Comparison of ENCODE assay signal across 1 cellular context in the genomic region with DNA sequence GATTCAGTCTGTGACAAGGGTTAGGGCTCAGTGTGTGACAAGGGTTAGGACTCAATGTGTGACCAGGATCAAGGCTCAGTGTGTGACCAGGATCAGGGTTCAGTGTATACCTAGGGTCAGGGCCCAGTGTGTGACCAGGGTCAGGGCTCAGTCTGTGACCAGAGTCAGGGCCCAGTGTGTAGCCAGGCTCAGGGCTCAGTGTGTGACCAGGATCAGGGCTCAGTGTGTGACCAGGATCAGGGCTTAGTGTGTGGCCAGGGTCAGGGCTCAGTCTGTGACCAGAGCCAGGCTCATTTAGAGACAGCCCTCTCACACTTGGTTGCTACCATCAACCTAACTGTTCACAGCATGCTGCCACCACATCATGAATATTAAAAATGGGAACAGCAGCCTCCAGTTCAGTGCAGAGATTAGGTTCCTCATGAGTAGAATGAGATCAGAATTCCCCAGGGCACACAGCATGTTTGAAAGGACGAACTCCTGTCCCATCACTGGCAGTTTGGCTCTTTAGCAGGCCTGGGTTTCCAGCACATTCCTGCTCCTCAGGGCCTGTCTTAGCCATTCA.
TF ChIP-seq lines count a peak whose summit lies in the region.

No MANE protein-coding gene starts in this region.

TF ChIP-seq in H1, 55 proteins besides CTCF, POLR2A, EP300 and RAD21:
- no peak for TF ChIP-seq TBP (IDR thresholded peaks at IDR 0.05; ENCODE audit: low read depth, low read length)
- TF ChIP-seq, protein P1, sequence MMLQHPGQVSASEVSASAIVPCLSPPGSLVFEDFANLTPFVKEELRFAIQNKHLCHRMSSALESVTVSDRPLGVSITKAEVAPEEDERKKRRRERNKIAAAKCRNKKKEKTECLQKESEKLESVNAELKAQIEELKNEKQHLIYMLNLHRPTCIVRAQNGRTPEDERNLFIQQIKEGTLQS (IDR thresholded peaks at IDR 0.05; ENCODE audit: insufficient read depth, low read depth, low read length), result no peak
- TF ChIP-seq KDM4A (IDR thresholded peaks at IDR 0.05; ENCODE audit: low read depth, low read length, severe bottlenecking), result no peak
- TF ChIP-seq SIRT6 (IDR thresholded peaks at IDR 0.05; ENCODE audit: low read length), result no peak
- no peak for TF ChIP-seq CTBP2 (IDR thresholded peaks at IDR 0.05; ENCODE audit: borderline replicate concordance, insufficient read depth, insufficient read length, low read length)
- TF ChIP-seq CREB1 (IDR thresholded peaks at IDR 0.05), result no peak
- no peak for TF ChIP-seq SIN3A (conservative IDR thresholded peaks at IDR 0.05 in 1 of 2, IDR thresholded peaks at IDR 0.05 in 1 of 2; ENCODE audit: low read depth in 1 of 2, low read length in 2 of 2)
- TF ChIP-seq JUND (IDR thresholded peaks at IDR 0.05; ENCODE audit: low read length), result no peak
TF ChIP-seq in H1: peak in this region for 0.
